ENCODE assay signal across 8 cellular contexts in the genomic region with DNA sequence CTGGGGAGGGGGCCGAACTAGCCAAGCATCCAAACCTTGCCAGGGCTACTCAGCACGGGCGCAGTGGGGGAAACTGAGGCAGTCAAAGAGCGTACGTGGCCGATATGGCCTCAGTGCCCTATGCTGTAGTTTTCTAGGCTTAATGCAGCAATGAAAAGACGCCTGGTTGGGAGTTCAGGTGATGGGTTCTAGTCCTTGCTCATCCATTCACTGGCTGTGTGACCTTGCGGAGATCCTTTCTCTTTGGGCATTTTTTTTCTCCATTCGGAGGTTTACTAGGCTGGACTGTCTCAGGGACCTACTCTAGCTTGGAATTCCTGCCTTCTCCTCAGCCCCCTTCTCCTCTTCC. TPM values are rescaled to one million over a fixed set of nuclear protein-coding genes. Genes with fewer than 3 reads are reported as not detected.
DNase-seq lines count a peak whose midpoint lies in the region; ATAC-seq and TF ChIP-seq lines count a peak whose summit lies in the region.

No MANE protein-coding gene starts in this region.

- intact Hi-C loops in MCF 10A (cut with micrococcal nuclease): loop anchor here (5.0 kb wide), 1 partner anchor 53 kb away; a partner anchor contains a TSS

- no peaks in the 10 kb centered on the region for H3K27me3 Mint-ChIP-seq in stimulated activated naive CD8-positive, alpha-beta T cell treated with anti-CD3 and anti-CD28 coated beads, Interleukin-15, Interleukin-2, amounts not matched to agents 100 ng/mL and 50 ng/mL, for 24 hours
- H3K27me3 Mint-ChIP-seq in MCF 10A (ENCODE audit: insufficient read depth, unreplicated experiment): no peaks in the 10 kb centered on the region
- H3K27me3 Mint-ChIP-seq in mesothelial cell of epicardium (ENCODE audit: low read depth): no peaks in the 10 kb centered on the region

- H3K4me3 Mint-ChIP-seq in stimulated activated naive CD8-positive, alpha-beta T cell treated with anti-CD3 and anti-CD28 coated beads, Interleukin-15, Interleukin-2, amounts not matched to agents 100 ng/mL and 50 ng/mL, for 24 hours: peak overlapping the region; percentile 89
- H3K4me3 Mint-ChIP-seq in MCF 10A (ENCODE audit: unreplicated experiment) (peak overlapping the region; percentile 76), mesothelial cell of epicardium (peak overlapping the region; percentile 82)

- POLR2A ChIA-PET in MCF 10A (lab: Yijun Ruan, JAX): interaction anchor here (0.6 to 9.2 kb wide), 15 partner anchors 10 to 376 kb away, joined by 3 to 131 read pairs (median 7); a partner anchor contains a TSS

- no peak for ATAC-seq in stimulated activated naive CD8-positive, alpha-beta T cell treated with anti-CD3 and anti-CD28 coated beads, Interleukin-15, Interleukin-2, amounts not matched to agents 100 U/mL and 50 U/mL, for 24 hours
- ATAC-seq in HG03139 (IDR thresholded peaks at IDR 0.05; ENCODE audit: unreplicated experiment): no peak

- TF ChIP-seq CTCF in MCF 10A (IDR thresholded peaks at IDR 0.05; ENCODE audit: unreplicated experiment) (no peak), mesothelial cell of epicardium (IDR thresholded peaks at IDR 0.05; ENCODE audit: unreplicated experiment) (no peak)

- TSS peak; percentile 82 for BruUV-seq in MCF 10A (replicated peaks; lab: Mats Ljungman, UMichigan)

- DNase-seq in stimulated activated naive CD8-positive, alpha-beta T cell treated with anti-CD3 and anti-CD28 coated beads, Interleukin-15, Interleukin-2, amounts not matched to agents 100 U/mL and 50 U/mL, for 24 hours: no peak
- DNase-seq in MCF 10A (ENCODE audit: unreplicated experiment) (no peak), mesothelial cell of epicardium (ENCODE audit: low spot score in 2 of 2, unreplicated experiment in 2 of 2) (no peak), hypothalamus (lab: John Stamatoyannopoulos, UW) (no peak), NCI-H2171 treated with DMSO at 0.1 percent for 48 hours (lab: John Stamatoyannopoulos, UW) (no peak), HuH-7 (ENCODE audit: low spot score) (no peak)

- H3K4me1 Mint-ChIP-seq in stimulated activated naive CD8-positive, alpha-beta T cell treated with anti-CD3 and anti-CD28 coated beads, Interleukin-15, Interleukin-2, amounts not matched to agents 100 ng/mL and 50 ng/mL, for 24 hours (ENCODE audit: low read depth): peaks cover 30% of the 10 kb centered on the region
- peaks cover 22% of the 10 kb centered on the region for H3K4me1 Mint-ChIP-seq in MCF 10A (ENCODE audit: insufficient read depth, unreplicated experiment)
- H3K4me1 Mint-ChIP-seq in mesothelial cell of epicardium: peaks cover 24% of the 10 kb centered on the region

- no peaks in the 10 kb centered on the region for H3K36me3 Mint-ChIP-seq in stimulated activated naive CD8-positive, alpha-beta T cell treated with anti-CD3 and anti-CD28 coated beads, Interleukin-15, Interleukin-2, amounts not matched to agents 100 ng/mL and 50 ng/mL, for 24 hours (ENCODE audit: low read depth)
- H3K36me3 Mint-ChIP-seq in MCF 10A (ENCODE audit: insufficient read depth, unreplicated experiment): peaks cover 31% of the 10 kb centered on the region
- peaks cover 2% of the 10 kb centered on the region for H3K36me3 Mint-ChIP-seq in mesothelial cell of epicardium

- H3K9me3 Mint-ChIP-seq in stimulated activated naive CD8-positive, alpha-beta T cell treated with anti-CD3 and anti-CD28 coated beads, Interleukin-15, Interleukin-2, amounts not matched to agents 100 ng/mL and 50 ng/mL, for 24 hours: no peaks in the 10 kb centered on the region
- no peaks in the 10 kb centered on the region for H3K9me3 Mint-ChIP-seq in MCF 10A (ENCODE audit: unreplicated experiment)
- no peaks in the 10 kb centered on the region for H3K9me3 Mint-ChIP-seq in mesothelial cell of epicardium

- CTCF ChIA-PET in MCF 10A (lab: Yijun Ruan, JAX): interaction anchor here (0.5 to 9.1 kb wide), 9 partner anchors 14 to 432 kb away, joined by 3 to 111 read pairs (median 3); a partner anchor contains a TSS

- peak overlapping the region; percentile 93 for H3K27ac Mint-ChIP-seq in stimulated activated naive CD8-positive, alpha-beta T cell treated with anti-CD3 and anti-CD28 coated beads, Interleukin-15, Interleukin-2, amounts not matched to agents 100 ng/mL and 50 ng/mL, for 24 hours
- peak overlapping the region; percentile 91 for H3K27ac Mint-ChIP-seq in MCF 10A (ENCODE audit: low read depth, unreplicated experiment)
- peak overlapping the region; percentile 90 for H3K27ac Mint-ChIP-seq in mesothelial cell of epicardium

RNA-seq across cellular contexts. Expression of a gene that starts 0.9 kb away (rescaled TPM):
- total RNA-seq in MCF 10A (2022) (64.6 and 67.4 TPM in 2 replicates), mesothelial cell of epicardium (33.9 to 35.7 TPM (median 33.9 TPM) in 3 replicates)

RNA-seq across cellular contexts. Expression of a gene that starts 1.6 kb away (rescaled TPM):
- 33.0 and 34.4 TPM in 2 replicates for total RNA-seq in MCF 10A (2022)
- total RNA-seq in mesothelial cell of epicardium: 53.1 to 57.9 TPM (median 54.0 TPM) in 3 replicates

RNA-seq across cellular contexts. Expression of a gene that starts 35.7 kb away (rescaled TPM):
- total RNA-seq in MCF 10A (2022): 0.21 and 0.32 TPM in 2 replicates
- total RNA-seq in mesothelial cell of epicardium: 5.7 to 6.6 TPM (median 6.3 TPM) in 3 replicates

RNA-seq across cellular contexts. Expression of a gene that starts 36.2 kb away (rescaled TPM):
- total RNA-seq in MCF 10A (2022) (313 and 383 TPM in 2 replicates), mesothelial cell of epicardium (120 to 143 TPM (median 123 TPM) in 3 replicates)

RNA-seq across cellular contexts. Expression of a gene that starts 45.9 kb away (rescaled TPM):
- total RNA-seq in MCF 10A (2022): 32.3 and 37.1 TPM in 2 replicates
- total RNA-seq in mesothelial cell of epicardium: 51.9 to 56.1 TPM (median 56.0 TPM) in 3 replicates
